ENCODE assay signal across 8 cellular contexts in the genomic region with DNA sequence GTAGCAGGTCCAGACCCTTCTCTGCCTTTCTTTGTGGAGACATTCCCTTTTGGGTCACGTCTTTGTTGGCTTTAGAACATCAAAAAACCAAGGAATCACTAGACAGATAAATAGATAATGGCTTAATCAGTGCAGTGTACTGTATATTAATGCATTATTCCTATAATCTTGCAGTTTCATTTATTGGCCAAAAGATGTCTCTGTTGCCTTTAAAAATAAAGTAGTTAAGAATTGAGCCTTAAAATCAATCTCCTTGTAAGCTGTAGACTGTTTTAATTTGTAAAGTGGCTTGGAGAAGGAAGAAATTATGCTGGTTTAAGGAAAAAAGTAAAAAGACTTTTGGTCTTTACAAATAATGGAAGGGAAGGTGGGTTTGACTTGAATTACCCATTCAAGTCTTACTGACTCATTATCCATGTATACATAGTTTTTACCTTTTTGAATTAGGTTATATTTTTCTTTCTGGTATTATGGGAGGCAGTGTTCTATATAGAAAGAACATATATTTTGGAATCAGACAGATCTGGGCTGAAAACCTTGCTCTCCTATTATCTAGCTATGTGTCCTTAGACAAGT.
DNase-seq lines count a peak whose midpoint lies in the region; FAIRE-seq and TF ChIP-seq lines count a peak whose summit lies in the region.

No MANE protein-coding gene starts in this region.

- POLR2A ChIA-PET in SK-N-SH (lab: Yijun Ruan, JAX) = interaction anchor here (0.6 kb wide), 1 partner anchor 276 kb away, joined by 3 read pairs; no protein-coding TSS in a partner anchor

- H3K9ac ChIP-seq in SK-N-SH = no peak overlapping the region

- H3K4me1 ChIP-seq in SK-N-SH (ENCODE audit: control insufficient read depth in 1 of 2, insufficient read depth in 2 of 2, low read depth in 1 of 2, low read length in 1 of 2) = no peaks in the 10 kb centered on the region; a peak in 2 of 4 replicates
- peaks cover 35% of the 10 kb centered on the region for H3K4me1 ChIP-seq in left ventricle myocardium inferior
- peaks cover 0 to 24% (median 2%) of the 10 kb centered on the region in 4 donors for H3K4me1 ChIP-seq in transverse colon

- TF ChIP-seq RAD21 in SK-N-SH (IDR thresholded peaks at IDR 0.05; ENCODE audit: low read length) = peak; percentile 77

- H3K27ac ChIP-seq in SK-N-SH (ENCODE audit: low read depth in 2 of 2, low read length in 1 of 2) (no peak overlapping the region; a peak in 1 of 4 replicates), left ventricle myocardium inferior (replicated peaks) (peak overlapping the region; percentile 60), transverse colon (peak overlapping the region; percentile 53 to 68 (median 55))

- H3K79me2 ChIP-seq in SK-N-SH (ENCODE audit: insufficient read depth) = no peaks in the 10 kb centered on the region

- H2AFZ ChIP-seq in SK-N-SH (ENCODE audit: low read depth) = no peak overlapping the region

- FAIRE-seq in GM19239 (lab: Jason Lieb, UNC) = peak; percentile 45

- TF ChIP-seq EP300 in SK-N-SH (IDR thresholded peaks at IDR 0.05; ENCODE audit: borderline replicate concordance in 1 of 2, low read depth in 1 of 2, low read length in 1 of 2) (no peak), transverse colon (IDR thresholded peaks at IDR 0.05; ENCODE audit: low read depth) (no peak)

- H3K9me2 ChIP-seq in SK-N-SH = no peaks in the 10 kb centered on the region

- H3F3A ChIP-seq in SK-N-SH (replicated peaks; ENCODE audit: insufficient read depth) = no peaks in the 10 kb centered on the region

- H3K36me3 ChIP-seq in SK-N-SH (replicated peaks in 1 of 2; ENCODE audit: control insufficient read depth in 1 of 2, insufficient read depth in 2 of 2, low read length in 1 of 2) = peaks cover 36 to 50% of the 10 kb centered on the region in 2 experiments
- H3K36me3 ChIP-seq in left ventricle myocardium inferior = peaks cover 84% of the 10 kb centered on the region
- H3K36me3 ChIP-seq in transverse colon = peaks cover 0 to 40% (median 14%) of the 10 kb centered on the region in 4 donors

- TF ChIP-seq CTCF in SK-N-SH (IDR thresholded peaks at IDR 0.05) (peak; percentile 75), left ventricle myocardium inferior (IDR thresholded peaks at IDR 0.05; ENCODE audit: borderline replicate concordance) (peak; percentile 61), transverse colon (IDR thresholded peaks at IDR 0.05) (peak in 4 of 5 experiments; percentile 26 to 51 (median 32))

- H3K4me3 ChIP-seq in SK-N-SH (ENCODE audit: low read depth in 2 of 2, low read length in 1 of 2) (no peak overlapping the region), left ventricle myocardium inferior (no peak overlapping the region), transverse colon (no peak overlapping the region)

- DNase-seq in ACHN = peak; percentile 30
- no peak for DNase-seq in GM19239 (ENCODE audit: insufficient read length, low spot score)
- DNase-seq in SK-N-SH = peak; percentile 28
- DNase-seq in left ventricle myocardium inferior = no peak
- no peak for DNase-seq in transverse colon
- DNase-seq in stimulated activated CD4-positive, alpha-beta T cell treated with anti-CD3 and anti-CD28 coated beads, Interleukin-15, amount 100 ng/mL, for 24 hours = no peak
- no peak for DNase-seq in activated CD4-positive, alpha-beta T cell treated with anti-CD3 and anti-CD28 coated beads, Interleukin-2, amount 50 U/mL, for 4 hours
- DNase-seq in activated CD4-positive, alpha-beta T cell treated with anti-CD3 and anti-CD28 coated beads, Interleukin-2, amount 50 U/mL, for 48 hours = no peak

- in situ Hi-C loops in ACHN (cut with HindIII; ENCODE audit: low pct_ligation_motif_present, low pct_unique_long_range_greater_than_20kb, low sequenced_read_pairs) = no loop called here
- in situ Hi-C loops in transverse colon (cut with MboI; ENCODE audit: low pct_ligation_motif_present in 1 of 4, low pct_unique_long_range_greater_than_20kb in 1 of 4, low sequenced_read_pairs in 3 of 4) = loop anchor here (10.0 to 25.0 kb wide), 3 partner anchors 323 to 348 kb away; a partner anchor contains a TSS

- H3K4me2 ChIP-seq in SK-N-SH = no peak overlapping the region

- CTCF ChIA-PET in SK-N-SH (lab: Yijun Ruan, JAX) = interaction anchor here (0.6 to 9.2 kb wide), 36 partner anchors 10 to 409 kb away, joined by 3 to 135 read pairs (median 4); a partner anchor contains a TSS

- no peaks in the 10 kb centered on the region for H3K9me3 ChIP-seq in SK-N-SH
- no peaks in the 10 kb centered on the region for H3K9me3 ChIP-seq in left ventricle myocardium inferior (replicated peaks)
- H3K9me3 ChIP-seq in transverse colon = no peaks in the 10 kb centered on the region

- intact Hi-C loops in left ventricle myocardium inferior (cut with micrococcal nuclease) (loop anchor here (10.0 kb wide), 2 partner anchors 310 to 340 kb away; no protein-coding TSS in a partner anchor), transverse colon (cut with DNase I; ENCODE audit: low total_unique reads) (loop anchor here (5.0 to 10.0 kb wide), 2 partner anchors 310 to 343 kb away; no protein-coding TSS in a partner anchor)

- H3K27me3 ChIP-seq in SK-N-SH (ENCODE audit: insufficient read depth) (no peaks in the 10 kb centered on the region), left ventricle myocardium inferior (ENCODE audit: low read depth) (no peaks in the 10 kb centered on the region), transverse colon (no peaks in the 10 kb centered on the region)

- TF ChIP-seq POLR2A in transverse colon (IDR thresholded peaks at IDR 0.05) = no peak

- no peaks in the 10 kb centered on the region for H4K20me1 ChIP-seq in SK-N-SH (ENCODE audit: insufficient read depth)

- WGBS in SK-N-SH (ENCODE audit: low lambda C conversion rate) = 0% methylated on average over 1 of the region's 1 CpG
- WGBS in transverse colon (ENCODE audit: low coverage in 1 of 2), 2 donors = 56 to 64% methylated on average over 1 of the region's 1 CpG

TF ChIP-seq in SK-N-SH, 30 proteins besides CTCF, POLR2A, EP300 and RAD21:
- TF ChIP-seq POLR2AphosphoS5 (IDR thresholded peaks at IDR 0.05; ENCODE audit: low read depth, low read length) = no peak
- no peak for TF ChIP-seq FOXM1 (IDR thresholded peaks at IDR 0.05; ENCODE audit: low read depth)
- no peak for TF ChIP-seq MEF2A (IDR thresholded peaks at IDR 0.05; ENCODE audit: borderline replicate concordance, low read depth)
- TF ChIP-seq SMC3 (IDR thresholded peaks at IDR 0.05; ENCODE audit: low read depth, low read length) = peak; percentile 40
- no peak for TF ChIP-seq CHD2 (IDR thresholded peaks at IDR 0.05; ENCODE audit: low read length, partially characterized antibody)

Comparison
In these comparisons a context has a peak if more than half of its experiments do, and no peak if none do; other contexts are left out.
1. DNase-seq: peak in ACHN (single experiment) and SK-N-SH (single experiment); none in GM19239 (single experiment), left ventricle myocardium inferior (single experiment), transverse colon (single experiment), stimulated activated CD4-positive, alpha-beta T cell treated with anti-CD3 and anti-CD28 coated beads, Interleukin-15, amount 100 ng/mL, for 24 hours (single experiment), activated CD4-positive, alpha-beta T cell treated with anti-CD3 and anti-CD28 coated beads, Interleukin-2, amount 50 U/mL, for 4 hours (0 of 2) and activated CD4-positive, alpha-beta T cell treated with anti-CD3 and anti-CD28 coated beads, Interleukin-2, amount 50 U/mL, for 48 hours (0 of 2).
2. H3K27ac ChIP-seq: peak in left ventricle myocardium inferior (single experiment) and transverse colon (4 of 4); none in SK-N-SH (0 of 2).
3. Peak in every context shown above with its lines, with median percentiles within 50 percentile points of each other: CTCF ChIP-seq.